In genomic region chr5:137341831-137342230, GRCh38 we compare ENCODE assay signal across 20 cellular contexts.
"Had no signal": no experiment of that assay in that cellular context is flagged by ENCODE, and none has a peak within 500 bp of the region (broad histone marks: within the 10 kb centered on the region; RNA-seq: fewer than 3 reads in every experiment).

No MANE protein-coding gene starts in this region.

- H3K36me3 ChIP-seq: left lung, lower lobe of right lung, right atrium auricular region, sigmoid colon had no signal

- H3K4me3 Mint-ChIP-seq: effector memory CD8-positive, alpha-beta T cell; immature natural killer cell; memory B cell; mesothelial cell of epicardium; natural killer cell; neural crest cell; type B pancreatic cell had no signal

- H3K4me1 Mint-ChIP-seq: immature natural killer cell, memory B cell, natural killer cell had no signal

- H3K9me3 Mint-ChIP-seq: effector memory CD8-positive, alpha-beta T cell; memory B cell; mesothelial cell of epicardium; natural killer cell; neural crest cell; type B pancreatic cell had no signal

- H3K4me1 ChIP-seq: foreskin keratinocyte, left lung, lower lobe of right lung had no signal

- H3K36me3 Mint-ChIP-seq: immature natural killer cell, memory B cell, mesothelial cell of epicardium, natural killer cell, type B pancreatic cell had no signal

- H3K27ac Mint-ChIP-seq: effector memory CD8-positive, alpha-beta T cell; immature natural killer cell; memory B cell; mesothelial cell of epicardium; natural killer cell; type B pancreatic cell had no signal

- H3K27me3 ChIP-seq: foreskin keratinocyte, left lung, right atrium auricular region, sigmoid colon had no signal

- ATAC-seq: effector memory CD8-positive, alpha-beta T cell; left lung; lower lobe of right lung; natural killer cell had no signal

- H3K27ac ChIP-seq: foreskin keratinocyte, left lung, lower lobe of right lung, right atrium auricular region, sigmoid colon, skin epidermis had no signal

- H3K9me3 ChIP-seq: left lung, lower lobe of right lung, right atrium auricular region, sigmoid colon had no signal

- DNase-seq: cortex of kidney; effector memory CD8-positive, alpha-beta T cell; erythroblast; foreskin keratinocyte; immature natural killer cell; left lung; lower lobe of right lung; natural killer cell; posterior cingulate gyrus; sigmoid colon; stimulated activated CD4-positive, alpha-beta T cell treated with anti-CD3 and anti-CD28 coated beads, Interleukin-2, amount 100 ng/mL, for 24 hours; stimulated activated CD4-positive, alpha-beta T cell treated with anti-CD3 and anti-CD28 coated beads, Interleukin-4, amount 100 ng/mL, for 4 hours; stimulated activated naive CD4-positive, alpha-beta T cell treated with Interleukin-2 at 50 U/mL for 16 hours had no signal

- H3K4me3 ChIP-seq: left lung, lower lobe of right lung, right atrium auricular region, sigmoid colon, skin epidermis had no signal

- FAIRE-seq: urothelium cell line had no signal
